9 cellular contexts compared by ENCODE assay signal in the genomic region with DNA sequence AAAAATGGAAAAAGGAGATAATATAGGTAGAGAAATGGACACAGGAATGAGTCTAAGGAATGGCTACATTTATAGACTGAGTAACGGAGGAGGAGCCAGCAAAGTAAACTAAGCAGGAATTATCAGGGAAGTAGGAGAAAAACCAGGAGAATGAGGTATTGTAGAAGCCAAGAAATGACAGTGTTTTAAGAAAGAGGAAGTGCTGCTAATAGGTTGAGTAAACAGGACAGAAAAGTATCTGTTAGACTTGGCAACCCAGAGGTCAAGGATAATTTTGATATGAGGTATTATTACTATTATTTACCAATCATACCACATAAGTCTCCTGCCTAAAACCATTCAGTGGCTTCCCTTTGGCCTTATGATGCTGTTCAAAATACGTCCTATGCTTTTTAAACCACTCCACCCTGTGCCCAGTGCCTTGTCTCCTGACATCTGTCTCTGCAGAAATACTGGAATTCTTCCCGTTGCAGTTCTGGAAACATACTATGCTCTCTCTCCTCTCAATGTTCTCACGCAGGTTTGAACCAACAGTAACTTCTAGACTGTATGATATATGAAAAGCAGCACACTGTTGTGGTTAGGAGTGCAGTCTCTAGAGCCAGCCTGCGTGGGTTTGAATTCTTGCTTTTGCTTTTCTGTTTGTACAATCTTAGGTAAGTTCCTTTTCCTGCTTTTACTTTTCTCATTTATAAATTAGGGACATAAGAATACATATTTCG.
DNase-seq lines count a peak whose midpoint lies in the region; ATAC-seq and TF ChIP-seq lines count a peak whose summit lies in the region.
"Had no signal": no experiment of that assay in that cellular context is flagged by ENCODE, and none has a peak within 500 bp of the region (broad histone marks: within the 10 kb centered on the region; RNA-seq: fewer than 3 reads in every experiment).

No MANE protein-coding gene starts in this region.

- H3K27ac ChIP-seq in C4-2B = peak overlapping the region; percentile 25; the same call in 1 of the 2 replicates
- H3K27ac ChIP-seq: SJSA1 had no signal

- ATAC-seq in GM19328 (IDR thresholded peaks at IDR 0.05; ENCODE audit: unreplicated experiment) (peak; percentile 77), HG02884 (IDR thresholded peaks at IDR 0.05; ENCODE audit: unreplicated experiment) (peak; percentile 90), GM19467 (IDR thresholded peaks at IDR 0.05; ENCODE audit: unreplicated experiment) (no peak)

- TF ChIP-seq CTCF in C4-2B (conservative IDR thresholded peaks at IDR 0.05) = no peak

- DNase-seq in NCI-H69 (lab: John Stamatoyannopoulos, UW) = peak; percentile 34
- no peak for DNase-seq in COR-L47 (lab: John Stamatoyannopoulos, UW)
- DNase-seq in NCI-H1417 treated with DMSO at 0.1 percent for 48 hours (lab: John Stamatoyannopoulos, UW) = no peak
- DNase-seq in activated CD4-positive, CD25-positive, alpha-beta regulatory T cell (lab: John Stamatoyannopoulos, UW) = no peak
